In genomic region chr20:17782768-17783167, GRCh38 we compare ENCODE assay signal across 18 cellular contexts.
A peak's percentile ranks its signal among the peaks of the same experiment; 100 is the strongest.
DNase-seq lines count a peak whose midpoint lies in the region; ATAC-seq and TF ChIP-seq lines count a peak whose summit lies in the region.
"Had no signal": no experiment of that assay in that cellular context is flagged by ENCODE, and none has a peak within 500 bp of the region (broad histone marks: within the 10 kb centered on the region; RNA-seq: fewer than 3 reads in every experiment).

No MANE protein-coding gene starts in this region.

- WGBS in transverse colon (ENCODE audit: low coverage in 1 of 2), 2 donors: 72 to 100% methylated on average over 2 to 3 of the region's 3 CpGs

- H4K20me1 ChIP-seq in OCI-LY7 (ENCODE audit: insufficient read depth, low read length): no peaks in the 10 kb centered on the region

- no peaks in the 10 kb centered on the region for H3K9me3 Mint-ChIP-seq in endothelial cell (ENCODE audit: unreplicated experiment)

- no peak for TF ChIP-seq POLR2A in transverse colon (IDR thresholded peaks at IDR 0.05)

- H3K79me2 ChIP-seq in OCI-LY7 (ENCODE audit: insufficient read depth, low read depth, low read length): no peaks in the 10 kb centered on the region

- H3K4me3 ChIP-seq in OCI-LY7 (ENCODE audit: low read depth, low read length, poor library complexity, severe bottlenecking) (no peak overlapping the region), transverse colon (no peak overlapping the region)
- H3K4me3 ChIP-seq: body of pancreas, esophagus squamous epithelium had no signal

- no peak overlapping the region for H3K4me2 ChIP-seq in OCI-LY7 (ENCODE audit: low read length)

- H3K27ac ChIP-seq in OCI-LY7 (ENCODE audit: low read depth, low read length, poor library complexity, severe bottlenecking) (no peak overlapping the region), transverse colon (no peak overlapping the region)
- H3K27ac ChIP-seq: body of pancreas, esophagus squamous epithelium, VCaP had no signal

- ATAC-seq in GM18520 (IDR thresholded peaks at IDR 0.05; ENCODE audit: unreplicated experiment) (peak; percentile 56), GM21390 (IDR thresholded peaks at IDR 0.05; ENCODE audit: unreplicated experiment) (peak; percentile 71), HG02884 (IDR thresholded peaks at IDR 0.05; ENCODE audit: unreplicated experiment) (peak; percentile 78)
- ATAC-seq: body of pancreas, left lobe of liver, PC-3 had no signal

- TF ChIP-seq CTCF in OCI-LY7 (conservative IDR thresholded peaks at IDR 0.05; ENCODE audit: low read length): no peak
- TF ChIP-seq CTCF in transverse colon (IDR thresholded peaks at IDR 0.05): no peak
- TF ChIP-seq CTCF in endothelial cell (IDR thresholded peaks at IDR 0.05; ENCODE audit: unreplicated experiment): no peak

- DNase-seq in OCI-LY7 (ENCODE audit: low spot score) (peak; percentile 16), transverse colon (no peak), endothelial cell (ENCODE audit: low spot score) (no peak), C1 segment of cervical spinal cord (lab: John Stamatoyannopoulos, UW) (no peak), NCI-H2081 (lab: John Stamatoyannopoulos, UW) (no peak)
- DNase-seq: body of pancreas, dermis blood vessel endothelial cell, esophagus squamous epithelium, Karpas-422, NCI-H524 treated with DMSO at 0.1 percent for 48 hours, PC-3, substantia nigra had no signal

- intact Hi-C loops in OCI-LY7 (cut with micrococcal nuclease; ENCODE audit: unreplicated experiment) (no loop called here), transverse colon (cut with DNase I; ENCODE audit: low total_unique reads) (no loop called here)

- peaks cover 10% of the 10 kb centered on the region for H3K4me1 Mint-ChIP-seq in endothelial cell (ENCODE audit: unreplicated experiment)

- BruUV-seq in OCI-LY7 (replicated peaks; lab: Mats Ljungman, UMichigan): no TSS peak

- no peak for TF ChIP-seq EP300 in transverse colon (IDR thresholded peaks at IDR 0.05; ENCODE audit: low read depth)

- H3K4me3 Mint-ChIP-seq in endothelial cell (ENCODE audit: unreplicated experiment): no peak overlapping the region

- CTCF ChIA-PET in OCI-LY7 (lab: Charles Lee; ENCODE audit: unreplicated experiment): no interaction called here

- POLR2A ChIA-PET in OCI-LY7 (lab: Charles Lee): interaction anchor here (0.6 kb wide), 1 partner anchor 16 kb away, joined by 4 read pairs; no protein-coding TSS in a partner anchor

- no peaks in the 10 kb centered on the region for H3K27me3 ChIP-seq in transverse colon
- H3K27me3 ChIP-seq: body of pancreas, esophagus squamous epithelium had no signal

- H3K27ac Mint-ChIP-seq in endothelial cell (ENCODE audit: unreplicated experiment): no peak overlapping the region
- H3K27ac Mint-ChIP-seq: progenitor cell of endocrine pancreas had no signal

- H3K4me1 ChIP-seq in OCI-LY7 (ENCODE audit: insufficient read depth, low read length, poor library complexity, severe bottlenecking) (peaks cover 19% of the 10 kb centered on the region), transverse colon (no peaks in the 10 kb centered on the region)
- H3K4me1 ChIP-seq: body of pancreas had no signal

- H3K36me3 ChIP-seq in OCI-LY7 (ENCODE audit: insufficient read depth, low read length) (no peaks in the 10 kb centered on the region), transverse colon (no peaks in the 10 kb centered on the region)
- H3K36me3 ChIP-seq: esophagus squamous epithelium had no signal

- in situ Hi-C loops in transverse colon (cut with MboI; ENCODE audit: low pct_ligation_motif_present in 1 of 4, low pct_unique_long_range_greater_than_20kb in 1 of 4, low sequenced_read_pairs in 3 of 4): no loop called here

- peaks cover 4% of the 10 kb centered on the region for H3K36me3 Mint-ChIP-seq in endothelial cell (ENCODE audit: low read depth, unreplicated experiment)

- H2AFZ ChIP-seq in OCI-LY7 (ENCODE audit: low read length): no peak overlapping the region

- H3K9me2 ChIP-seq in OCI-LY7 (ENCODE audit: insufficient read depth, low read length): no peaks in the 10 kb centered on the region

- H3K9me3 ChIP-seq in OCI-LY7 (ENCODE audit: low read length) (no peaks in the 10 kb centered on the region), transverse colon (no peaks in the 10 kb centered on the region)
- H3K9me3 ChIP-seq: body of pancreas, esophagus squamous epithelium had no signal

- no peaks in the 10 kb centered on the region for H3K27me3 Mint-ChIP-seq in endothelial cell (ENCODE audit: unreplicated experiment)
